23 cellular contexts compared by ENCODE assay signal in the genomic region with DNA sequence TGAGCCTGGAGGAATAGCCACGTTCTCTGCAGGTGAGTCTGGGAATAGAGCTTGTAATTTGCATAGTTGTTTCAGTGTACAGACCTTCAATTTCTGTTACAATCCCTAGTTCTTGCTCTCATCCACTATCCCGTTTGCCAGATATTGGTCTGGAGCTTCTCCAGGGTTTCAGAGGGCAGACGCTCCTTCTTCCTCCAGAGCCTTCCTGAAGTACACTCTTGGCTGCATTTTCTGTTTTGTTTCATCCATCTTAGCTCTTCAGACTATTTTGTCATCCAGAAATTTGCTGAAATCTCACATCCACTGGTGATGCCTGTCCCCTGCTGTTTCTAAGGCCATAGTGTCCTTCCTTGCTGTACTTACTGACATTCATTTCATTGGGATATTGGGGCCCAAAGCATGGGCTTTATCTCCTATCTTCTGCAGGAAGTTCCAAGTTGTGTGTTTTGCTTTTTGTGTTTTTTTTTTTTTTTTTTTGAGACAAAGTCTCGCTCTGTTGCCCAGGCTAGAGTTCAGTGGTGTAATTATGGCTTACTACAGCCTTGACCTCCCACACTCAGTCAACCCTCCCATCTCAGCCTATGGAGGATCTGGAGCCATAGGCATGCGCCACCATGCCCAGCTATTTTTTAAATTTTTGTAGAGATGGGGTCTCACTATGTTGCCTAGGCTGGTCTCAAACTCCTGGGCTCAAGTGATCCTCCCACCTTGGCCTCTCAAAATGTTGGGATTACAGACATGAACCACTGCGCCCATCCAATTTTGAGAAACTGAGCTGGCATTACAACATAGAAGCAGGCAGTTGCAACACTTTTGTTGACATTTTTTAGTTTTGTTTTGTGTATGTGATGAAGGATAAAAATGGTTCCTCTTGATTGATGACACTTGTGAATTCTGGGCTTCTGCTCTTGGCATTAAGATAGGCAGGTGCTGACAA. TPM values are rescaled to one million over a fixed set of nuclear protein-coding genes. Genes with fewer than 3 reads are reported as not detected.
DNase-seq lines count a peak whose midpoint lies in the region; TF ChIP-seq lines count a peak whose summit lies in the region.
"Had no signal": no experiment of that assay in that cellular context is flagged by ENCODE, and none has a peak within 500 bp of the region (broad histone marks: within the 10 kb centered on the region; RNA-seq: fewer than 3 reads in every experiment).

No MANE protein-coding gene starts in this region.

- TF ChIP-seq CTCF in fibroblast of pulmonary artery (IDR thresholded peaks at IDR 0.05; ENCODE audit: low read length, missing control alignments) = no peak
- no peak for TF ChIP-seq CTCF in type B pancreatic cell (conservative IDR thresholded peaks at IDR 0.05)
- no peak for TF ChIP-seq CTCF in GM10266 (IDR thresholded peaks at IDR 0.05; ENCODE audit: control insufficient read depth, insufficient read depth, low read depth, missing control alignments)

- H3K27me3 Mint-ChIP-seq in activated naive CD4-positive, alpha-beta T cell treated with anti-CD3 and anti-CD28 coated beads, Interleukin-2, amount 50 U/mL, for 24 hours = no peaks in the 10 kb centered on the region
- no peaks in the 10 kb centered on the region for H3K27me3 Mint-ChIP-seq in type B pancreatic cell
- H3K27me3 Mint-ChIP-seq: activated naive CD8-positive, alpha-beta T cell; stimulated activated naive CD8-positive, alpha-beta T cell treated with anti-CD3 and anti-CD28 coated beads, Interleukin-15, Interleukin-2, amounts not matched to agents 100 ng/mL and 50 ng/mL, for 24 hours had no signal

- H3K4me3 ChIP-seq in fibroblast of pulmonary artery (replicated peaks; ENCODE audit: low read depth, low read length) = no peak overlapping the region
- H3K4me3 ChIP-seq: lung, SJSA1, uterus had no signal

- H3K27ac ChIP-seq in substantia nigra (ENCODE audit: low read depth, low read length, poor library complexity, severe bottlenecking) = peak overlapping the region; percentile 18
- H3K27ac ChIP-seq: brain microvascular endothelial cell, SJSA1, uterus had no signal

- peaks cover 81% of the 10 kb centered on the region for H3K4me1 Mint-ChIP-seq in activated naive CD4-positive, alpha-beta T cell treated with anti-CD3 and anti-CD28 coated beads, Interleukin-2, amount 50 U/mL, for 24 hours
- H3K4me1 Mint-ChIP-seq in type B pancreatic cell (ENCODE audit: unreplicated experiment) = peaks cover 10% of the 10 kb centered on the region

- no peaks in the 10 kb centered on the region for H3K9me3 Mint-ChIP-seq in activated naive CD4-positive, alpha-beta T cell treated with anti-CD3 and anti-CD28 coated beads, Interleukin-2, amount 50 U/mL, for 24 hours
- no peaks in the 10 kb centered on the region for H3K9me3 Mint-ChIP-seq in type B pancreatic cell
- H3K9me3 Mint-ChIP-seq: HFFc6; immature natural killer cell; nephron; stimulated activated naive CD8-positive, alpha-beta T cell treated with anti-CD3 and anti-CD28 coated beads, Interleukin-15, Interleukin-2, amounts not matched to agents 100 ng/mL and 50 ng/mL, for 24 hours had no signal

- peak overlapping the region; percentile 24 for H3K4me3 Mint-ChIP-seq in activated naive CD4-positive, alpha-beta T cell treated with anti-CD3 and anti-CD28 coated beads, Interleukin-2, amount 50 U/mL, for 24 hours
- H3K4me3 Mint-ChIP-seq in type B pancreatic cell = no peak overlapping the region
- H3K4me3 Mint-ChIP-seq: activated naive CD8-positive, alpha-beta T cell; HFFc6; nephron; stimulated activated naive CD8-positive, alpha-beta T cell treated with anti-CD3 and anti-CD28 coated beads, Interleukin-15, Interleukin-2, amounts not matched to agents 100 ng/mL and 50 ng/mL, for 24 hours had no signal

- H3K27ac Mint-ChIP-seq in activated naive CD4-positive, alpha-beta T cell treated with anti-CD3 and anti-CD28 coated beads, Interleukin-2, amount 50 U/mL, for 24 hours = peak overlapping the region; percentile 25
- H3K27ac Mint-ChIP-seq in type B pancreatic cell = no peak overlapping the region
- H3K27ac Mint-ChIP-seq: activated naive CD8-positive, alpha-beta T cell; HFFc6; stimulated activated naive CD8-positive, alpha-beta T cell treated with anti-CD3 and anti-CD28 coated beads, Interleukin-15, Interleukin-2, amounts not matched to agents 100 ng/mL and 50 ng/mL, for 24 hours had no signal

- no peak for DNase-seq in activated naive CD4-positive, alpha-beta T cell treated with anti-CD3 and anti-CD28 coated beads, Interleukin-2, amount 50 U/mL, for 16 hours
- peak; percentile 12 for DNase-seq in MV-4-11 (lab: John Stamatoyannopoulos, UW)
- DNase-seq in fibroblast of pulmonary artery (ENCODE audit: low read depth) = peak; percentile 39
- no peak for DNase-seq in substantia nigra (lab: John Stamatoyannopoulos, UW)
- no peak for DNase-seq in superior temporal gyrus (ENCODE audit: extremely low spot score)
- DNase-seq in type B pancreatic cell (ENCODE audit: extremely low spot score, unreplicated experiment) = no peak
- no peak for DNase-seq in GM10266 (ENCODE audit: extremely low spot score)
- DNase-seq: activated CD4-positive, alpha-beta T cell treated with anti-CD3 and anti-CD28 coated beads for 1 hour; activated CD8-positive, alpha-beta memory T cell treated with anti-CD3 and anti-CD28 coated beads, Interleukin-2, amount 50 U/mL, for 48 hours; brain microvascular endothelial cell; HFFc6; immature natural killer cell; NCI-H1092 treated with DMSO at 0.1 percent for 48 hours; NCI-H526 treated with DMSO at 0.1 percent for 48 hours; stimulated activated CD4-positive, alpha-beta T cell treated with anti-CD3 and anti-CD28 coated beads, Interleukin-15, amount 100 ng/mL, for 24 hours; T-helper 9 cell; uterus had no signal

- H3K36me3 Mint-ChIP-seq in activated naive CD4-positive, alpha-beta T cell treated with anti-CD3 and anti-CD28 coated beads, Interleukin-2, amount 50 U/mL, for 24 hours = peaks cover 7% of the 10 kb centered on the region
- H3K36me3 Mint-ChIP-seq in type B pancreatic cell = no peaks in the 10 kb centered on the region
- H3K36me3 Mint-ChIP-seq: immature natural killer cell had no signal

RNA-seq across cellular contexts. Expression of a gene that starts 18.8 kb away (rescaled TPM):
- total RNA-seq in type B pancreatic cell (ENCODE audit: low replicate concordance) = 41.5 and 44.4 TPM in 2 replicates

RNA-seq across cellular contexts. Expression of a gene that starts 25.9 kb away (rescaled TPM):
- total RNA-seq in type B pancreatic cell (ENCODE audit: low replicate concordance) = 128 and 180 TPM in 2 replicates

RNA-seq across cellular contexts. Expression of a gene that starts 32.8 kb away (rescaled TPM):
- total RNA-seq in type B pancreatic cell (ENCODE audit: low replicate concordance) = 87.0 and 87.5 TPM in 2 replicates

Comparison
In these comparisons a context has a peak if more than half of its experiments do, and no peak if none do; other contexts are left out.
1. DNase-seq: peak in MV-4-11 (single experiment) and fibroblast of pulmonary artery (single experiment); none in activated naive CD4-positive, alpha-beta T cell treated with anti-CD3 and anti-CD28 coated beads, Interleukin-2, amount 50 U/mL, for 16 hours (single experiment), substantia nigra (0 of 49), superior temporal gyrus (single experiment), type B pancreatic cell (single experiment) and GM10266 (single experiment).